Comparison of ENCODE assay signal across 23 cellular contexts in the genomic region with DNA sequence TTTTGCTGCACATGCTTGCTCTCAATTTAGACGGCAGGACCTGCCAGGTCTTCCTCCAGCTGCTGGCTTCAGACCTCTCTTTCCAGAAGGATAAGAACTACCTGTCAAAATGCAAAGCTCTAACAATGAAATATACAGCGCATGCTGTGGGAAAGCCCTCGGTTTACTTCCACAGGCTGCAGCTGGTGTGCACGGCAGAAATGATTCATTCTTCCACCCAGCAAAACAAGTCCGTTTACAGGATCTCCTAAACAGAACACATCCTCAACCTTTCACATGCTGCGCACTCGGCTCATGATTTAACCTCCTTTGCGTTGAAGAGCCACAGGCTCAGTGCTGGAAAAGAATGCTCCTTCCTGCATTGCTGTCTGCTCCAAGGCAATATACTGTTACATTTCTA.
A peak's percentile ranks its signal among the peaks of the same experiment; 100 is the strongest.
DNase-seq lines count a peak whose midpoint lies in the region; ATAC-seq and TF ChIP-seq lines count a peak whose summit lies in the region.
"Had no signal": no experiment of that assay in that cellular context is flagged by ENCODE, and none has a peak within 500 bp of the region (broad histone marks: within the 10 kb centered on the region; RNA-seq: fewer than 3 reads in every experiment).

No MANE protein-coding gene starts in this region.

- no peak for ATAC-seq in WTC11
- no peak for ATAC-seq in body of pancreas
- ATAC-seq: HepG2, left ventricle myocardium superior, mucosa of descending colon had no signal

- peak; percentile 35 for DNase-seq in NCI-H2107 treated with DMSO at 0.1 percent for 48 hours (lab: John Stamatoyannopoulos, UW; ENCODE audit: unreplicated experiment)
- no peak for DNase-seq in NCI-H2107 (lab: John Stamatoyannopoulos, UW)
- DNase-seq in WTC11 (ENCODE audit: low spot score) = no peak
- DNase-seq in hepatic stellate cell (ENCODE audit: low spot score) = peak; percentile 14
- no peak for DNase-seq in type B pancreatic cell (ENCODE audit: extremely low spot score, unreplicated experiment)
- DNase-seq in body of pancreas = no peak
- no peak for DNase-seq in NK-92 treated with Interleukin-12 subunit alpha and Interleukin-12 subunit beta, amount 100 ng/mL, for 24 hours (lab: John Stamatoyannopoulos, UW)
- no peak for DNase-seq in GOT3 (lab: John Stamatoyannopoulos, UW)
- DNase-seq: activated B cell treated with CpG ODN at 0.5 μM for 24 hours; activated CD4-positive, alpha-beta T cell treated with anti-CD3 and anti-CD28 coated beads, Interleukin-2, amount 50 U/mL, for 48 hours; activated gamma-delta T cell treated with Interleukin-2 at 50 U/mL for 16 hours; amniotic stem cell; Calu3; left ventricle myocardium superior; mucosa of descending colon; NCI-H1105; NCI-H446; RPMI8226; stimulated activated CD4-positive, alpha-beta T cell treated with anti-CD3 and anti-CD28 coated beads, Interleukin-4, amount 100 ng/mL, for 4 hours; T-helper 9 cell had no signal

- H3K9me3 ChIP-seq in body of pancreas = no peaks in the 10 kb centered on the region
- H3K9me3 ChIP-seq: mucosa of descending colon, prostate gland had no signal

- peaks cover 9% of the 10 kb centered on the region for H3K9me3 Mint-ChIP-seq in WTC11
- no peaks in the 10 kb centered on the region for H3K9me3 Mint-ChIP-seq in type B pancreatic cell

- intact Hi-C loops in body of pancreas (cut with DNase I) = no loop called here

- no peak overlapping the region for H3K4me3 ChIP-seq in body of pancreas
- H3K4me3 ChIP-seq: BLaER1 treated with 17β-estradiol and CSF1 and Interleukin-3, amounts not matched to agents 10 nM and 100 nM; mucosa of descending colon; prostate gland had no signal

- H3K36me3 ChIP-seq in body of pancreas (replicated peaks in 1 of 2; ENCODE audit: insufficient read depth in 1 of 2, low read depth in 2 of 2) = no peaks in the 10 kb centered on the region
- H3K36me3 ChIP-seq: BLaER1 treated with 17β-estradiol and CSF1 and Interleukin-3, amounts not matched to agents 10 nM and 100 nM; prostate gland had no signal

- H3K27ac Mint-ChIP-seq in WTC11 (peak overlapping the region; percentile 42; the same call in 1 of the 2 replicates), type B pancreatic cell (no peak overlapping the region)
- H3K27ac Mint-ChIP-seq: activated B cell treated with CpG ODN at 0.5 μM for 24 hours had no signal

- H3K27ac ChIP-seq in body of pancreas = no peak overlapping the region
- H3K27ac ChIP-seq: BLaER1 treated with 17β-estradiol and CSF1 and Interleukin-3, amounts not matched to agents 10 nM and 100 nM; prostate gland had no signal

- H3K27me3 ChIP-seq in body of pancreas = no peaks in the 10 kb centered on the region
- H3K27me3 ChIP-seq: BLaER1 treated with 17β-estradiol and CSF1 and Interleukin-3, amounts not matched to agents 10 nM and 100 nM had no signal

- WGBS in body of pancreas, 2 donors = 54 to 77% methylated on average over 8 of the region's 8 CpGs

- POLR2A ChIA-PET in WTC11 (lab: Charles Lee) = no interaction called here

- peaks cover 8% of the 10 kb centered on the region; the same call in 1 of the 2 replicates for H3K36me3 Mint-ChIP-seq in WTC11
- H3K36me3 Mint-ChIP-seq in type B pancreatic cell = no peaks in the 10 kb centered on the region

- H3K4me1 ChIP-seq in body of pancreas = no peaks in the 10 kb centered on the region
- H3K4me1 ChIP-seq: BLaER1 treated with 17β-estradiol and CSF1 and Interleukin-3, amounts not matched to agents 10 nM and 100 nM; prostate gland had no signal

- TF ChIP-seq CTCF in WTC11 (IDR thresholded peaks at IDR 0.05) (no peak), type B pancreatic cell (conservative IDR thresholded peaks at IDR 0.05) (no peak), body of pancreas (IDR thresholded peaks at IDR 0.05) (no peak)

- no peak overlapping the region for H3K4me3 Mint-ChIP-seq in WTC11
- H3K4me3 Mint-ChIP-seq in type B pancreatic cell = peak overlapping the region; percentile 29
- H3K4me3 Mint-ChIP-seq: activated B cell treated with CpG ODN at 0.5 μM for 24 hours had no signal

- no peak for TF ChIP-seq POLR2A in body of pancreas (IDR thresholded peaks at IDR 0.05)

- H3K4me1 Mint-ChIP-seq in WTC11 = peaks cover 13% of the 10 kb centered on the region
- peaks cover 35% of the 10 kb centered on the region for H3K4me1 Mint-ChIP-seq in type B pancreatic cell (ENCODE audit: unreplicated experiment)
- H3K4me1 Mint-ChIP-seq: activated B cell treated with CpG ODN at 0.5 μM for 24 hours had no signal

- H3K27me3 Mint-ChIP-seq in WTC11 (ENCODE audit: low read depth) = no peaks in the 10 kb centered on the region; the same call in 1 of the 2 replicates
- H3K27me3 Mint-ChIP-seq in type B pancreatic cell = no peaks in the 10 kb centered on the region
- H3K27me3 Mint-ChIP-seq: activated B cell treated with CpG ODN at 0.5 μM for 24 hours had no signal

- CTCF ChIA-PET in WTC11 (lab: Charles Lee) = no interaction called here

TF ChIP-seq in WTC11, 78 proteins besides CTCF, POLR2A, EP300 and RAD21:
- TF ChIP-seq FOXK1 (CRISPR knock-in tag; IDR thresholded peaks at IDR 0.05) (no peak), ELF4 (CRISPR knock-in tag; IDR thresholded peaks at IDR 0.05; ENCODE audit: low read depth) (no peak), GTF2I (CRISPR knock-in tag; conservative IDR thresholded peaks at IDR 0.05) (no peak), ZNF219 (CRISPR knock-in tag; IDR thresholded peaks at IDR 0.05; ENCODE audit: borderline replicate concordance) (no peak), JUN (CRISPR knock-in tag; IDR thresholded peaks at IDR 0.05) (no peak), NFE2L1 (CRISPR knock-in tag; IDR thresholded peaks at IDR 0.05) (no peak), CREB1 (CRISPR knock-in tag; IDR thresholded peaks at IDR 0.05) (no peak), ZNF396 (CRISPR knock-in tag; IDR thresholded peaks at IDR 0.05; ENCODE audit: borderline replicate concordance) (no peak), NR3C1 (CRISPR knock-in tag; conservative IDR thresholded peaks at IDR 0.05; ENCODE audit: low read depth) (no peak), KAT7 (CRISPR knock-in tag; IDR thresholded peaks at IDR 0.05; ENCODE audit: borderline replicate concordance) (no peak)
- TF ChIP-seq, protein P1, sequence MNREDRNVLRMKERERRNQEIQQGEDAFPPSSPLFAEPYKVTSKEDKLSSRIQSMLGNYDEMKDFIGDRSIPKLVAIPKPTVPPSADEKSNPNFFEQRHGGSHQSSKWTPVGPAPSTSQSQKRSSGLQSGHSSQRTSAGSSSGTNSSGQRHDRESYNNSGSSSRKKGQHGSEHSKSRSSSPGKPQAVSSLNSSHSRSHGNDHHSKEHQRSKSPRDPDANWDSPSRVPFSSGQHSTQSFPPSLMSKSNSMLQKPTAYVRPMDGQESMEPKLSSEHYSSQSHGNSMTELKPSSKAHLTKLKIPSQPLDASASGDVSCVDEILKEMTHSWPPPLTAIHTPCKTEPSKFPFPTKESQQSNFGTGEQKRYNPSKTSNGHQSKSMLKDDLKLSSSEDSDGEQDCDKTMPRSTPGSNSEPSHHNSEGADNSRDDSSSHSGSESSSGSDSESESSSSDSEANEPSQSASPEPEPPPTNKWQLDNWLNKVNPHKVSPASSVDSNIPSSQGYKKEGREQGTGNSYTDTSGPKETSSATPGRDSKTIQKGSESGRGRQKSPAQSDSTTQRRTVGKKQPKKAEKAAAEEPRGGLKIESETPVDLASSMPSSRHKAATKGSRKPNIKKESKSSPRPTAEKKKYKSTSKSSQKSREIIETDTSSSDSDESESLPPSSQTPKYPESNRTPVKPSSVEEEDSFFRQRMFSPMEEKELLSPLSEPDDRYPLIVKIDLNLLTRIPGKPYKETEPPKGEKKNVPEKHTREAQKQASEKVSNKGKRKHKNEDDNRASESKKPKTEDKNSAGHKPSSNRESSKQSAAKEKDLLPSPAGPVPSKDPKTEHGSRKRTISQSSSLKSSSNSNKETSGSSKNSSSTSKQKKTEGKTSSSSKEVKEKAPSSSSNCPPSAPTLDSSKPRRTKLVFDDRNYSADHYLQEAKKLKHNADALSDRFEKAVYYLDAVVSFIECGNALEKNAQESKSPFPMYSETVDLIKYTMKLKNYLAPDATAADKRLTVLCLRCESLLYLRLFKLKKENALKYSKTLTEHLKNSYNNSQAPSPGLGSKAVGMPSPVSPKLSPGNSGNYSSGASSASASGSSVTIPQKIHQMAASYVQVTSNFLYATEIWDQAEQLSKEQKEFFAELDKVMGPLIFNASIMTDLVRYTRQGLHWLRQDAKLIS (CRISPR knock-in tag; IDR thresholded peaks at IDR 0.05; ENCODE audit: borderline replicate concordance) = no peak
- TF ChIP-seq, protein P2, sequence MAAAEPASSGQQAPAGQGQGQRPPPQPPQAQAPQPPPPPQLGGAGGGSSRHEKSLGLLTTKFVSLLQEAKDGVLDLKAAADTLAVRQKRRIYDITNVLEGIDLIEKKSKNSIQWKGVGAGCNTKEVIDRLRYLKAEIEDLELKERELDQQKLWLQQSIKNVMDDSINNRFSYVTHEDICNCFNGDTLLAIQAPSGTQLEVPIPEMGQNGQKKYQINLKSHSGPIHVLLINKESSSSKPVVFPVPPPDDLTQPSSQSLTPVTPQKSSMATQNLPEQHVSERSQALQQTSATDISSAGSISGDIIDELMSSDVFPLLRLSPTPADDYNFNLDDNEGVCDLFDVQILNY (CRISPR knock-in tag; IDR thresholded peaks at IDR 0.05) = no peak
- TF ChIP-seq, protein P3, sequence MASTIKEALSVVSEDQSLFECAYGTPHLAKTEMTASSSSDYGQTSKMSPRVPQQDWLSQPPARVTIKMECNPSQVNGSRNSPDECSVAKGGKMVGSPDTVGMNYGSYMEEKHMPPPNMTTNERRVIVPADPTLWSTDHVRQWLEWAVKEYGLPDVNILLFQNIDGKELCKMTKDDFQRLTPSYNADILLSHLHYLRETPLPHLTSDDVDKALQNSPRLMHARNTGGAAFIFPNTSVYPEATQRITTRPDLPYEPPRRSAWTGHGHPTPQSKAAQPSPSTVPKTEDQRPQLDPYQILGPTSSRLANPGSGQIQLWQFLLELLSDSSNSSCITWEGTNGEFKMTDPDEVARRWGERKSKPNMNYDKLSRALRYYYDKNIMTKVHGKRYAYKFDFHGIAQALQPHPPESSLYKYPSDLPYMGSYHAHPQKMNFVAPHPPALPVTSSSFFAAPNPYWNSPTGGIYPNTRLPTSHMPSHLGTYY (CRISPR knock-in tag; IDR thresholded peaks at IDR 0.05) = no peak

Comparison
In these comparisons a context has a peak if more than half of its experiments do, and no peak if none do; other contexts are left out.
1. DNase-seq: peak in NCI-H2107 treated with DMSO at 0.1 percent for 48 hours (single experiment) and hepatic stellate cell (single experiment); none in NCI-H2107 (single experiment), WTC11 (single experiment), type B pancreatic cell (single experiment), body of pancreas (0 of 4), NK-92 treated with Interleukin-12 subunit alpha and Interleukin-12 subunit beta, amount 100 ng/mL, for 24 hours (single experiment) and GOT3 (single experiment).